Comparison of ENCODE assay signal across 7 cellular contexts in genomic region chr2:38542248-38542631, GRCh38.
DNase-seq lines count a peak whose midpoint lies in the region; FAIRE-seq and TF ChIP-seq lines count a peak whose summit lies in the region.
"Not testable (repeated sequence)": the region's sequence is repeated elsewhere in the genome, so short reads cannot be mapped to it uniquely, and the experiment has no call there.

No MANE protein-coding gene starts in this region.

- not testable (repeated sequence) for DNase-seq in H54 (ENCODE audit: insufficient read length, low spot score); activated CD4-positive, alpha-beta T cell treated with anti-CD3 and anti-CD28 coated beads, Interleukin-2, amount 10 ng/mL, durations not matched to agents 24 days and 14 days; osteocyte (ENCODE audit: extremely low spot score, unreplicated experiment)
- DNase-seq in RCC 7860 (ENCODE audit: low spot score) (peak; percentile 11), choroid plexus epithelial cell (ENCODE audit: low read depth) (peak; percentile 45), iris pigment epithelial cell (ENCODE audit: low read depth) (peak; percentile 35)
- DNase-seq in activated naive CD4-positive, alpha-beta T cell treated with Interleukin-2 at 50 U/mL for 16 hours: peak; percentile 29

- not testable (repeated sequence) for H3K9me3 Mint-ChIP-seq in activated CD4-positive, alpha-beta T cell treated with anti-CD3 and anti-CD28 coated beads, Interleukin-2, amount 10 ng/mL, durations not matched to agents 24 days and 14 days; osteocyte (ENCODE audit: unreplicated experiment)

- TF ChIP-seq POLR2A in H54 (IDR thresholded peaks at IDR 0.05; ENCODE audit: low read depth, low read length): not testable (repeated sequence)

- FAIRE-seq in H54 (lab: Jason Lieb, UNC): peak; percentile 33
- not testable (repeated sequence) for FAIRE-seq in RCC 7860 (lab: Jason Lieb, UNC)

- intact Hi-C loops in activated CD4-positive, alpha-beta T cell treated with anti-CD3 and anti-CD28 coated beads, Interleukin-2, amount 10 ng/mL, durations not matched to agents 24 days and 14 days (cut with micrococcal nuclease): loop anchor here (2.0 to 5.0 kb wide), 2 partner anchors 40 to 125 kb away; partner anchors contain the start of gene GALM

- H3K4me1 Mint-ChIP-seq in activated CD4-positive, alpha-beta T cell treated with anti-CD3 and anti-CD28 coated beads, Interleukin-2, amount 10 ng/mL, durations not matched to agents 24 days and 14 days: peaks cover 18% of the 10 kb centered on the region
- peaks cover 26% of the 10 kb centered on the region for H3K4me1 Mint-ChIP-seq in osteocyte (ENCODE audit: unreplicated experiment)

- peak overlapping the region; percentile 35 for H3K4me3 Mint-ChIP-seq in activated CD4-positive, alpha-beta T cell treated with anti-CD3 and anti-CD28 coated beads, Interleukin-2, amount 10 ng/mL, durations not matched to agents 24 days and 14 days
- not testable (repeated sequence) for H3K4me3 Mint-ChIP-seq in osteocyte (ENCODE audit: unreplicated experiment)

- H3K27me3 Mint-ChIP-seq in activated CD4-positive, alpha-beta T cell treated with anti-CD3 and anti-CD28 coated beads, Interleukin-2, amount 10 ng/mL, durations not matched to agents 24 days and 14 days: peaks cover 24% of the 10 kb centered on the region
- H3K27me3 Mint-ChIP-seq in osteocyte (ENCODE audit: unreplicated experiment): not testable (repeated sequence)

- not testable (repeated sequence) for H3K27ac Mint-ChIP-seq in activated CD4-positive, alpha-beta T cell treated with anti-CD3 and anti-CD28 coated beads, Interleukin-2, amount 10 ng/mL, durations not matched to agents 24 days and 14 days
- H3K27ac Mint-ChIP-seq in osteocyte (ENCODE audit: unreplicated experiment): peak overlapping the region; percentile 81

- not testable (repeated sequence) for H3K4me3 ChIP-seq in choroid plexus epithelial cell (ENCODE audit: low read depth, low read length)

- TF ChIP-seq CTCF in choroid plexus epithelial cell (conservative IDR thresholded peaks at IDR 0.05; ENCODE audit: low read depth, low read length); osteocyte (IDR thresholded peaks at IDR 0.05): not testable (repeated sequence)

- not testable (repeated sequence) for H3K36me3 Mint-ChIP-seq in activated CD4-positive, alpha-beta T cell treated with anti-CD3 and anti-CD28 coated beads, Interleukin-2, amount 10 ng/mL, durations not matched to agents 24 days and 14 days (ENCODE audit: low read depth); osteocyte (ENCODE audit: unreplicated experiment)
